1 cellular context compared by ENCODE assay signal in the genomic region with DNA sequence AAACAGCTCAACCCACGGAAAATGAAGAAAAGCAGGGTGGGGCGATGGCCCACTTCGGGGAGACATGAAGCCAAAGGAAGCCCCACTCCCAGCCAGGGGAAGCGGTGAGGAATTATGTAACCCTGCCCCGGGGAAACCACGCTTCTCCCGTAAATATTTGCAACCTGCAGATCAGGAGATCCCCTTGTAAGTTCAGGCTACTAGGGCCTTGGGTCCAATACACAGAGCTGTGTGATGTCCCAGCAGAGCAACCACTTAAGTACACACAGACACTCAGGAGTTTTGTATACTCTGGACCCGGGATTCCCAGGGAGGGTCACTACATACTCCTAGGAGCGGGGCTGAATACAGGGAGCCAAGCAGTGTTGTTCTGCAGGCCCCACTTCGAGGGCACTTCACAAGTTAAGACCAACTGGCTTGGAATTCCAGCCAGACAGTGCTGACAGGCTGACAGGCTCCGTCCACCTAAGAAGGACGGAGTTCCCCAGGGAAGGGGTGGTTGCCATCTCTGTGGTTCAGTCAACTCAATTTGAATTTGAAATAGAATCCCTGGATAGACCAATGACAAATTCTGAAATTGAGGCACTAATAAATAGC.
TF ChIP-seq lines count a peak whose summit lies in the region.

No MANE protein-coding gene starts in this region.

TF ChIP-seq in GM23338, 12 proteins besides CTCF, POLR2A, EP300 and RAD21 (continued from another document):
- TF ChIP-seq ZNF462 (CRISPR knock-in tag; IDR thresholded peaks at IDR 0.05) (no peak), EZH2 (IDR thresholded peaks at IDR 0.05; ENCODE audit: low read depth, unreplicated experiment) (no peak)
- TF ChIP-seq, protein P1, sequence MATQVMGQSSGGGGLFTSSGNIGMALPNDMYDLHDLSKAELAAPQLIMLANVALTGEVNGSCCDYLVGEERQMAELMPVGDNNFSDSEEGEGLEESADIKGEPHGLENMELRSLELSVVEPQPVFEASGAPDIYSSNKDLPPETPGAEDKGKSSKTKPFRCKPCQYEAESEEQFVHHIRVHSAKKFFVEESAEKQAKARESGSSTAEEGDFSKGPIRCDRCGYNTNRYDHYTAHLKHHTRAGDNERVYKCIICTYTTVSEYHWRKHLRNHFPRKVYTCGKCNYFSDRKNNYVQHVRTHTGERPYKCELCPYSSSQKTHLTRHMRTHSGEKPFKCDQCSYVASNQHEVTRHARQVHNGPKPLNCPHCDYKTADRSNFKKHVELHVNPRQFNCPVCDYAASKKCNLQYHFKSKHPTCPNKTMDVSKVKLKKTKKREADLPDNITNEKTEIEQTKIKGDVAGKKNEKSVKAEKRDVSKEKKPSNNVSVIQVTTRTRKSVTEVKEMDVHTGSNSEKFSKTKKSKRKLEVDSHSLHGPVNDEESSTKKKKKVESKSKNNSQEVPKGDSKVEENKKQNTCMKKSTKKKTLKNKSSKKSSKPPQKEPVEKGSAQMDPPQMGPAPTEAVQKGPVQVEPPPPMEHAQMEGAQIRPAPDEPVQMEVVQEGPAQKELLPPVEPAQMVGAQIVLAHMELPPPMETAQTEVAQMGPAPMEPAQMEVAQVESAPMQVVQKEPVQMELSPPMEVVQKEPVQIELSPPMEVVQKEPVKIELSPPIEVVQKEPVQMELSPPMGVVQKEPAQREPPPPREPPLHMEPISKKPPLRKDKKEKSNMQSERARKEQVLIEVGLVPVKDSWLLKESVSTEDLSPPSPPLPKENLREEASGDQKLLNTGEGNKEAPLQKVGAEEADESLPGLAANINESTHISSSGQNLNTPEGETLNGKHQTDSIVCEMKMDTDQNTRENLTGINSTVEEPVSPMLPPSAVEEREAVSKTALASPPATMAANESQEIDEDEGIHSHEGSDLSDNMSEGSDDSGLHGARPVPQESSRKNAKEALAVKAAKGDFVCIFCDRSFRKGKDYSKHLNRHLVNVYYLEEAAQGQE (IDR thresholded peaks at IDR 0.05; ENCODE audit: unreplicated experiment) = no peak
